26 cellular contexts compared by ENCODE assay signal in the genomic region with DNA sequence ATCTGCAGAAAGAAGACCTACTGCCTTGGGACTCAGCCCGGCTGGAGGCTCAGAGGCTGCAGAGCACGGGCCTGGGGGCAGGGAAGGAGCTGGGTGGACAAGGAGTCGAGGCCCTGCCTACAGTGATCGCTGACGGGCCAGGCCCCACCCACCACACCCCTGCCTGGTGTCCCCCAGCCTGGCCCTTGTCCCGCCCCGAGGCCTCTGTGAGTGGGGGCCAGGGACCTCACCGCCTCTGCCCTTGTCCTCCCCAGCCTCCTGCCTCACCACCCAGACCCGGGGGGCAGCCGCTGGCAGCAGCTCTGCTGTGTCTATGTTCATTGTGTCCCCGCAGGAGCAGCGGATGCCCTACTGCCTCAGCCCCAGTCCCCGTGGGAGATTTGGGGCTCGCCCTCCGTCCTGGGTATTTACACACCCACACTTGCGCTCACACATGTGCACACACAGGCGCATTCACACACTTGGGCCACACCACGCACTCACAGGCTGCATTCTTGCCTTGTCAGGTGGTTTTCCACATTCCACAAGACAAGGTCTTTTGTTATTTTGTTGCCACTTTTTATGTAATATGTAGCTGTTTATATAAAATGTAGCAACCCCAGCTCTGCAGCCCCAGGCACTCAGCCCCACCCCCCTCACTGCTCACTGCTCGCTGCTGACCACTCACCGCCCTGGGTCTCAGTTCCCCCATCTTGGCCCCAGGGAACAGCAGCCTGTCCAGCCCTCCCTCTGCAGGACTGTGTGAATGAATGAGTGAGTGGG. TPM values are rescaled to one million over a fixed set of nuclear protein-coding genes. Genes with fewer than 3 reads are reported as not detected.
DNase-seq lines count a peak whose midpoint lies in the region; ATAC-seq and TF ChIP-seq lines count a peak whose summit lies in the region.
"Had no signal": no experiment of that assay in that cellular context is flagged by ENCODE, and none has a peak within 500 bp of the region (broad histone marks: within the 10 kb centered on the region; RNA-seq: fewer than 3 reads in every experiment).

No MANE protein-coding gene starts in this region.

- intact Hi-C loops in CD4-positive, alpha-beta memory T cell (cut with micrococcal nuclease): no loop called here

- H3K27ac Mint-ChIP-seq in CD4-positive, alpha-beta memory T cell: peak overlapping the region in 5 of 7 donors; percentile 8 to 60 (median 36)
- peak overlapping the region; percentile 61 for H3K27ac Mint-ChIP-seq in endodermal cell
- H3K27ac Mint-ChIP-seq: stimulated activated memory B cell treated with anti-CD40 and anti-IgM and Interleukin-4, amounts not matched to agents 10 μg/mL and 1 μg/mL and 100 μg/mL, for 72 hours had no signal

- WGBS in endodermal cell (ENCODE audit: insufficient coverage in 1 of 2, insufficient read length in 1 of 2), 2 experiments: 93 to 98% methylated on average over 8 to 20 of the region's 20 CpGs

- CTCF ChIA-PET in CD4-positive, alpha-beta memory T cell (lab: Charles Lee; ENCODE audit: partially characterized antibody): interaction anchor here (1.3 kb wide), 1 partner anchor 9 kb away, joined by 4 read pairs; no protein-coding TSS in a partner anchor

- H3K9me3 Mint-ChIP-seq in CD4-positive, alpha-beta memory T cell: no peaks in the 10 kb centered on the region
- H3K9me3 Mint-ChIP-seq in endodermal cell: no peaks in the 10 kb centered on the region
- H3K9me3 Mint-ChIP-seq: activated naive CD4-positive, alpha-beta T cell treated with anti-CD3 and anti-CD28 coated beads, Interleukin-2, amount 50 U/mL, for 72 hours; naive thymus-derived CD8-positive, alpha-beta T cell; stimulated activated memory B cell treated with anti-CD40 and anti-IgM and Interleukin-4, amounts not matched to agents 10 μg/mL and 1 μg/mL and 100 μg/mL, for 72 hours had no signal

- H3K4me1 ChIP-seq in CD4-positive, alpha-beta memory T cell (ENCODE audit: insufficient read depth, low read length): peaks cover 30% of the 10 kb centered on the region
- peaks cover 10% of the 10 kb centered on the region for H3K4me1 ChIP-seq in endodermal cell (ENCODE audit: control insufficient read depth, insufficient read depth, low read length)

- ATAC-seq in GM21367 (IDR thresholded peaks at IDR 0.05; ENCODE audit: unreplicated experiment): no peak
- ATAC-seq: activated naive CD4-positive, alpha-beta T cell treated with anti-CD3 and anti-CD28 coated beads, Interleukin-2, amount 50 U/mL, for 72 hours; left cardiac atrium; naive thymus-derived CD8-positive, alpha-beta T cell; stimulated activated memory B cell treated with anti-CD40 and anti-IgM and Interleukin-4, amounts not matched to agents 10 μg/mL and 1 μg/mL and 100 μg/mL, for 72 hours had no signal

- H3K9me3 ChIP-seq in CD4-positive, alpha-beta memory T cell (ENCODE audit: control insufficient read depth in 1 of 2, low read length in 2 of 2): no peaks in the 10 kb centered on the region
- H3K9me3 ChIP-seq in endodermal cell (ENCODE audit: control insufficient read depth, low read length): no peaks in the 10 kb centered on the region

- H3K9ac ChIP-seq in endodermal cell (ENCODE audit: extremely low read depth, low read length, poor library complexity, severe bottlenecking): no peak overlapping the region

- peaks cover 24% of the 10 kb centered on the region for H3K36me3 ChIP-seq in CD4-positive, alpha-beta memory T cell (ENCODE audit: insufficient read depth, low read length)
- H3K36me3 ChIP-seq in endodermal cell (ENCODE audit: control insufficient read depth, insufficient read depth, low read length): peaks cover 53% of the 10 kb centered on the region

- no peaks in the 10 kb centered on the region for H3K27me3 Mint-ChIP-seq in CD4-positive, alpha-beta memory T cell
- H3K27me3 Mint-ChIP-seq in endodermal cell (ENCODE audit: insufficient read depth): no peaks in the 10 kb centered on the region
- H3K27me3 Mint-ChIP-seq: naive thymus-derived CD8-positive, alpha-beta T cell; stimulated activated memory B cell treated with anti-CD40 and anti-IgM and Interleukin-4, amounts not matched to agents 10 μg/mL and 1 μg/mL and 100 μg/mL, for 72 hours had no signal

- H3K36me3 Mint-ChIP-seq in CD4-positive, alpha-beta memory T cell: peaks cover 11 to 39% of the 10 kb centered on the region in 2 donors
- peaks cover 24% of the 10 kb centered on the region for H3K36me3 Mint-ChIP-seq in endodermal cell (ENCODE audit: low read depth)

- no peaks in the 10 kb centered on the region for H3K27me3 ChIP-seq in CD4-positive, alpha-beta memory T cell (ENCODE audit: insufficient read depth, low read length)
- H3K27me3 ChIP-seq in endodermal cell (ENCODE audit: control insufficient read depth, insufficient read depth, low read length, poor library complexity, severe bottlenecking): no peaks in the 10 kb centered on the region

- no peak for DNase-seq in CD4-positive, alpha-beta memory T cell
- DNase-seq in endodermal cell: no peak
- DNase-seq in renal cortical epithelial cell (ENCODE audit: low read depth): peak; percentile 8
- no peak for DNase-seq in activated CD8-positive, alpha-beta memory T cell treated with anti-CD3 and anti-CD28 coated beads, Interleukin-2, amount 50 U/mL, for 4 hours
- DNase-seq in NCI-H748 (lab: John Stamatoyannopoulos, UW; ENCODE audit: unreplicated experiment): no peak
- no peak for DNase-seq in amniotic stem cell (lab: John Stamatoyannopoulos, UW)
- DNase-seq: activated CD4-positive, alpha-beta T cell treated with anti-CD3 and anti-CD28 coated beads for 1 hour; activated CD8-positive, alpha-beta memory T cell treated with anti-CD3 and anti-CD28 coated beads for 24 hours; dermis blood vessel endothelial cell; foreskin melanocyte; HCEC 1CT; left cardiac atrium; mesenchymal stem cell; MM.1S; naive thymus-derived CD8-positive, alpha-beta T cell; NCI-H1436 treated with DMSO at 0.1 percent for 48 hours; NCI-H2171; NCI-H526 had no signal

- TF ChIP-seq CTCF in VCaP (conservative IDR thresholded peaks at IDR 0.05) (no peak), endodermal cell (conservative IDR thresholded peaks at IDR 0.05) (no peak)

- H3K4me3 Mint-ChIP-seq in CD4-positive, alpha-beta memory T cell: peak overlapping the region in 1 of 8 donors; percentile 59
- no peak overlapping the region for H3K4me3 Mint-ChIP-seq in endodermal cell
- H3K4me3 Mint-ChIP-seq: stimulated activated memory B cell treated with anti-CD40 and anti-IgM and Interleukin-4, amounts not matched to agents 10 μg/mL and 1 μg/mL and 100 μg/mL, for 72 hours had no signal

- POLR2A ChIA-PET in CD4-positive, alpha-beta memory T cell (lab: Charles Lee; ENCODE audit: partially characterized antibody): no interaction called here

- peaks cover 21 to 46% (median 31%) of the 10 kb centered on the region in 4 donors for H3K4me1 Mint-ChIP-seq in CD4-positive, alpha-beta memory T cell
- peaks cover 17% of the 10 kb centered on the region for H3K4me1 Mint-ChIP-seq in endodermal cell

- H3K4me3 ChIP-seq in CD4-positive, alpha-beta memory T cell (ENCODE audit: low read length in 2 of 2): no peak overlapping the region
- H3K4me3 ChIP-seq in endodermal cell (ENCODE audit: low read length): no peak overlapping the region

- H3K27ac ChIP-seq in CD4-positive, alpha-beta memory T cell (ENCODE audit: low read depth, low read length): no peak overlapping the region
- H3K27ac ChIP-seq in VCaP (peak overlapping the region; percentile 97; the same call in 1 of the 2 replicates), endodermal cell (ENCODE audit: low read depth, low read length) (peak overlapping the region; percentile 44)
- H3K27ac ChIP-seq: epithelial cell of prostate had no signal

RNA-seq across cellular contexts. Expression of a gene that starts 7.3 kb away (rescaled TPM):
- total RNA-seq in CD4-positive, alpha-beta memory T cell: 100 to 1,000 TPM; 143 to 145 TPM
- polyA plus RNA-seq in CD4-positive, alpha-beta memory T cell: 100 to 1,000 TPM; 132 to 134 TPM
- total RNA-seq in endodermal cell (100 to 1,000 TPM; 195 to 198 TPM), renal cortical epithelial cell (173 and 250 TPM in 2 replicates)
- polyA plus RNA-seq in endodermal cell (2013, experiment 1 of 2): 97.2 TPM
- 95.3 TPM for polyA plus RNA-seq in endodermal cell (2013, experiment 2 of 2)

RNA-seq across cellular contexts. Expression of a gene that starts 21.4 kb away (rescaled TPM):
- not detected for total RNA-seq in CD4-positive, alpha-beta memory T cell
- 1 to 10 TPM in 1 of 2 donors, under 1 TPM in 1; 0.32 to 2.3 TPM for polyA plus RNA-seq in CD4-positive, alpha-beta memory T cell
- total RNA-seq in endodermal cell: 1 to 10 TPM; 1.2 to 2.7 TPM
- 0.57 TPM for polyA plus RNA-seq in endodermal cell (2013, experiment 1 of 2)
- 0.46 TPM for polyA plus RNA-seq in endodermal cell (2013, experiment 2 of 2)
- not detected in 2 replicates for total RNA-seq in renal cortical epithelial cell
- total RNA-seq: activated naive CD4-positive, alpha-beta T cell treated with anti-CD3 and anti-CD28 coated beads, Interleukin-2, amount 50 U/mL, for 72 hours; bronchial epithelial cell; Daoy; dermis blood vessel endothelial cell; naive thymus-derived CD8-positive, alpha-beta T cell had no signal
- polyA plus RNA-seq: AG04450 had no signal

RNA-seq across cellular contexts. Expression of a gene that starts 32.1 kb away (rescaled TPM):
- 10 to 100 TPM; 51.7 to 55.2 TPM for total RNA-seq in CD4-positive, alpha-beta memory T cell
- 10 to 100 TPM; 20.1 to 32.4 TPM for polyA plus RNA-seq in CD4-positive, alpha-beta memory T cell
- 10 to 100 TPM; 33.1 to 35.7 TPM for total RNA-seq in endodermal cell
- polyA plus RNA-seq in endodermal cell (2013, experiment 1 of 2): 18.8 TPM
- 17.7 TPM for polyA plus RNA-seq in endodermal cell (2013, experiment 2 of 2)
- total RNA-seq in renal cortical epithelial cell: 7.6 and 13.0 TPM in 2 replicates

RNA-seq across cellular contexts. Expression of a gene that starts 45.4 kb away (rescaled TPM):
- not detected for total RNA-seq in CD4-positive, alpha-beta memory T cell
- not detected for polyA plus RNA-seq in CD4-positive, alpha-beta memory T cell
- total RNA-seq in endodermal cell: 1 to 10 TPM in 1 of 2 donors, not detected in 1; 1.3 TPM
- 0.53 TPM for polyA plus RNA-seq in endodermal cell (2013, experiment 1 of 2)
- not detected for polyA plus RNA-seq in endodermal cell (2013, experiment 2 of 2)
- not detected in 2 replicates for total RNA-seq in renal cortical epithelial cell
- total RNA-seq: activated naive CD4-positive, alpha-beta T cell treated with anti-CD3 and anti-CD28 coated beads, Interleukin-2, amount 50 U/mL, for 72 hours; bronchial epithelial cell; Daoy; dermis blood vessel endothelial cell; left cardiac atrium; naive thymus-derived CD8-positive, alpha-beta T cell had no signal
- polyA plus RNA-seq: AG04450; naive thymus-derived CD8-positive, alpha-beta T cell had no signal

RNA-seq across cellular contexts. Expression of a gene that starts 46.3 kb away (rescaled TPM):
- total RNA-seq in CD4-positive, alpha-beta memory T cell: 1 to 10 TPM; 1.3 to 1.7 TPM
- under 1 TPM in 1 of 2 donors, not detected in 1; 0.37 TPM for polyA plus RNA-seq in CD4-positive, alpha-beta memory T cell
- total RNA-seq in endodermal cell (10 to 100 TPM in 1 of 2 donors, 1 to 10 TPM in 1; 1.6 to 12.5 TPM), renal cortical epithelial cell (0.52 and 1.4 TPM in 2 replicates)
- polyA plus RNA-seq in endodermal cell (2013, experiment 1 of 2): 0.36 TPM
- 0.33 TPM for polyA plus RNA-seq in endodermal cell (2013, experiment 2 of 2)
- polyA plus RNA-seq: AG04450 had no signal
